In genomic region chr9:21031091-21031817, GRCh38 we compare ENCODE assay signal across 8 cellular contexts. TPM values are rescaled to one million over a fixed set of nuclear protein-coding genes. Genes with fewer than 3 reads are reported as not detected.
DNase-seq lines count a peak whose midpoint lies in the region; ATAC-seq and TF ChIP-seq lines count a peak whose summit lies in the region.

Gene HACD4, minus strand, starts transcription at chr9:21031640. Its CDS starts 50 bp downstream, at chr9:21031590.

- no peak for TF ChIP-seq EP300 in SK-N-SH (IDR thresholded peaks at IDR 0.05; ENCODE audit: borderline replicate concordance in 1 of 2, low read depth in 1 of 2, low read length in 1 of 2)

- DNase-seq in SK-N-SH (peak; percentile 68), SJSA1 (ENCODE audit: low read depth in 1 of 2, low spot score in 2 of 2) (peak; percentile 8 to 41), hepatic stellate cell (ENCODE audit: low spot score) (peak; percentile 23), skeletal muscle cell (ENCODE audit: low read depth) (no peak), H4 (ENCODE audit: low spot score) (no peak)

- WGBS in SK-N-SH (ENCODE audit: low lambda C conversion rate): 60% methylated on average over 44 of the region's 48 CpGs
- WGBS in adipose tissue, 3 donors: 5 to 15% (median 6%) methylated on average over 31 to 48 of the region's 48 CpGs

- no peak within 1 kb of the TSS for H3K27ac ChIP-seq in SK-N-SH (ENCODE audit: low read depth in 2 of 2, low read length in 1 of 2)
- H3K27ac ChIP-seq in SJSA1: peak within 1 kb of the TSS; percentile 43
- peak within 1 kb of the TSS; percentile 15 for H3K27ac ChIP-seq in adipose tissue (ENCODE audit: low read depth, low read length)

- H3K36me3 ChIP-seq in SK-N-SH (replicated peaks in 1 of 2; ENCODE audit: control insufficient read depth in 1 of 2, insufficient read depth in 2 of 2, low read length in 1 of 2) (no peaks in the 10 kb centered on the region), SJSA1 (no peaks in the 10 kb centered on the region)

- no peaks in the 10 kb centered on the region for H4K20me1 ChIP-seq in SK-N-SH (ENCODE audit: insufficient read depth)

- no peaks in the 10 kb centered on the region for H3K79me2 ChIP-seq in SK-N-SH (ENCODE audit: insufficient read depth)

- H3K4me1 ChIP-seq in SK-N-SH (ENCODE audit: control insufficient read depth in 1 of 2, insufficient read depth in 2 of 2, low read depth in 1 of 2, low read length in 1 of 2): 0 out of 4 replicates have a peak, but pooled peaks cover 0 to 5% of the 10 kb centered on the region in 2 experiments
- peaks cover 32% of the 10 kb centered on the region for H3K4me1 ChIP-seq in SJSA1 (replicated peaks)

- H3K4me2 ChIP-seq in SK-N-SH: no peak within 1 kb of the TSS

- no peaks in the 10 kb centered on the region for H3K27me3 ChIP-seq in SK-N-SH (ENCODE audit: insufficient read depth)
- no peaks in the 10 kb centered on the region for H3K27me3 ChIP-seq in SJSA1 (replicated peaks)

- H3K4me3 ChIP-seq in SK-N-SH (ENCODE audit: low read depth in 2 of 2, low read length in 1 of 2): peak within 1 kb of the TSS in 1 of 2 experiments; percentile 6; a peak in 1 of 4 replicates
- H3K4me3 ChIP-seq in SJSA1: peak within 1 kb of the TSS; percentile 43
- peak within 1 kb of the TSS; percentile 50 for H3K4me3 ChIP-seq in skeletal muscle cell (ENCODE audit: low read depth, low read length)

- no peak for TF ChIP-seq CTCF in SK-N-SH (IDR thresholded peaks at IDR 0.05)

- H3K9me3 ChIP-seq in SK-N-SH: no peaks in the 10 kb centered on the region
- no peaks in the 10 kb centered on the region for H3K9me3 ChIP-seq in SJSA1 (replicated peaks)

- no peak for TF ChIP-seq RAD21 in SK-N-SH (IDR thresholded peaks at IDR 0.05; ENCODE audit: low read length)

- ATAC-seq in SK-N-SH treated with all-trans-retinoic acid at 6 μM for 48 hours (no peak), HG02973 (IDR thresholded peaks at IDR 0.05; ENCODE audit: unreplicated experiment) (peak; percentile 64)

- POLR2A ChIA-PET in SK-N-SH (lab: Yijun Ruan, JAX): no interaction called here

- H3F3A ChIP-seq in SK-N-SH (replicated peaks; ENCODE audit: insufficient read depth): no peaks in the 10 kb centered on the region

- CTCF ChIA-PET in SK-N-SH (lab: Yijun Ruan, JAX): interaction anchor here (2.5 kb wide), 1 partner anchor 80 kb away, joined by 9 read pairs; no protein-coding TSS in a partner anchor

- H3K9ac ChIP-seq in SK-N-SH: no peak within 1 kb of the TSS

- H3K9me2 ChIP-seq in SK-N-SH: no peaks in the 10 kb centered on the region

- H2AFZ ChIP-seq in SK-N-SH (ENCODE audit: low read depth): no peak within 1 kb of the TSS

TF ChIP-seq in SK-N-SH, 30 proteins besides CTCF, POLR2A, EP300 and RAD21 (continues in another document):
- TF ChIP-seq FOXJ3 (CRISPR knock-in tag; IDR thresholded peaks at IDR 0.05) (no peak), ELF1 (IDR thresholded peaks at IDR 0.05) (no peak), YY1 (IDR thresholded peaks at IDR 0.05; ENCODE audit: low read depth) (no peak), TAF1 (IDR thresholded peaks at IDR 0.05; ENCODE audit: borderline replicate concordance, low read depth, low read length) (no peak), GABPA (IDR thresholded peaks at IDR 0.05; ENCODE audit: low read depth) (no peak), RXRA (IDR thresholded peaks at IDR 0.05; ENCODE audit: borderline replicate concordance, low read depth) (no peak), MEF2A (IDR thresholded peaks at IDR 0.05; ENCODE audit: borderline replicate concordance, low read depth) (no peak), IRF3 (IDR thresholded peaks at IDR 0.05; ENCODE audit: low read depth, low read length) (no peak), RCOR1 (IDR thresholded peaks at IDR 0.05; ENCODE audit: low read length) (no peak), MAX (IDR thresholded peaks at IDR 0.05; ENCODE audit: low read depth) (no peak), EZH2phosphoT487 (IDR thresholded peaks at IDR 0.05; ENCODE audit: borderline replicate concordance, low read depth) (no peak)

TF ChIP-seq in SK-N-SH treated with all-trans-retinoic acid at 6 μM for 48 hours, 23 proteins besides CTCF, POLR2A, EP300 and RAD21:
- TF ChIP-seq ESRRG (CRISPR knock-in tag; IDR thresholded peaks at IDR 0.05) (no peak), ZNF70 (CRISPR knock-in tag; IDR thresholded peaks at IDR 0.05) (no peak), BACH2 (CRISPR knock-in tag; IDR thresholded peaks at IDR 0.05; ENCODE audit: borderline replicate concordance) (no peak), PPARA (CRISPR knock-in tag; IDR thresholded peaks at IDR 0.05; ENCODE audit: borderline replicate concordance) (no peak), TOX (CRISPR knock-in tag; IDR thresholded peaks at IDR 0.05; ENCODE audit: borderline replicate concordance) (no peak), ISL1 (CRISPR knock-in tag; IDR thresholded peaks at IDR 0.05) (no peak), POU6F1 (CRISPR knock-in tag; IDR thresholded peaks at IDR 0.05; ENCODE audit: borderline replicate concordance, low read depth) (no peak), GLIS3 (CRISPR knock-in tag; IDR thresholded peaks at IDR 0.05) (no peak)

RNA-seq across cellular contexts. Expression of gene HACD4, which starts in this region (rescaled TPM):
- polyA plus RNA-seq in SK-N-SH (2012; rRNA removed): under 0.01 TPM in 1 of 2 replicates, not detected in the other
- polyA plus RNA-seq in SK-N-SH (2012; cell fraction: cytosol; rRNA removed): 0.01 TPM in 2 replicates
- 0.02 TPM in 1 of 2 replicates, not detected in the other for polyA plus RNA-seq in SK-N-SH (2012; cell fraction: nucleus; rRNA removed)
- 2.6 and 5.2 TPM in 2 replicates for total RNA-seq in SJSA1 (2014; rRNA removed; shearing (Covaris generic))
- 1 to 10 TPM in 2 of 3 donors, under 1 TPM in 1; 0.20 to 2.4 (median 1.1) TPM for polyA plus RNA-seq in adipose tissue
- not detected in 2 replicates for total RNA-seq in H4 (2014; rRNA removed; shearing (Covaris generic))

Comparison
In these comparisons a context has a peak if more than half of its experiments do, and no peak if none do; other contexts are left out.
1. Peak in DNase-seq in SK-N-SH; RNA of the gene not detected or under 1 TPM.
2. DNase-seq: peak in SJSA1 (2 of 2) and hepatic stellate cell (single experiment); none in skeletal muscle cell (single experiment) and H4 (single experiment).
3. H3K27ac ChIP-seq: peak in SJSA1 (single experiment) and adipose tissue (single experiment); none in SK-N-SH (0 of 2).